Comparison of ENCODE assay signal across 19 cellular contexts in genomic region chr10:50280049-50280448, GRCh38. TPM values are rescaled to one million over a fixed set of nuclear protein-coding genes. Genes with fewer than 3 reads are reported as not detected.
DNase-seq lines count a peak whose midpoint lies in the region; ATAC-seq, FAIRE-seq and TF ChIP-seq lines count a peak whose summit lies in the region.
"Had no signal": no experiment of that assay in that cellular context is flagged by ENCODE, and none has a peak within 500 bp of the region (broad histone marks: within the 10 kb centered on the region; RNA-seq: fewer than 3 reads in every experiment).

No MANE protein-coding gene starts in this region.

- TF ChIP-seq CTCF in liver (IDR thresholded peaks at IDR 0.05; ENCODE audit: low read depth, low read length, missing input control) = no peak
- TF ChIP-seq CTCF in HepG2 (CRISPR knock-in tag; IDR thresholded peaks at IDR 0.05) = no peak

- no TSS peak for BruUV-seq in HepG2 (replicated peaks; lab: Mats Ljungman, UMichigan)

- H3K4me3 ChIP-seq in liver (ENCODE audit: low read depth in 1 of 3, low read length in 3 of 3) (no peak overlapping the region), HepG2 (replicated peaks in 1 of 3; ENCODE audit: insufficient read depth in 1 of 3, low read depth in 2 of 3, low read length in 3 of 3) (no peak overlapping the region)
- H3K4me3 ChIP-seq: A549; BLaER1 treated with 17β-estradiol and CSF1 and Interleukin-3, amounts not matched to agents 10 nM and 100 nM had no signal

- ATAC-seq in HepG2 (no peak), left lobe of liver (peak; percentile 71)
- ATAC-seq: CD8-positive, alpha-beta T cell had no signal

- TF ChIP-seq EP300 in HepG2 (IDR thresholded peaks at IDR 0.05; ENCODE audit: low read depth in 2 of 2, low read length in 2 of 2) (no peak), HepG2 (CRISPR knock-in tag; IDR thresholded peaks at IDR 0.05; ENCODE audit: borderline replicate concordance) (no peak)

- POLR2A ChIA-PET in HepG2 (lab: Yijun Ruan, JAX) = no interaction called here

- no peak for TF ChIP-seq POLR2A in HepG2 (IDR thresholded peaks at IDR 0.05; ENCODE audit: insufficient read depth in 1 of 2, low read depth in 2 of 2, low read length in 2 of 2)

- H3K9me3 ChIP-seq in liver (ENCODE audit: control insufficient read depth in 4 of 4, low read length in 3 of 4) (no peaks in the 10 kb centered on the region), HepG2 (ENCODE audit: low read length) (no peaks in the 10 kb centered on the region)
- H3K9me3 ChIP-seq: A549, Caco-2 had no signal

- no peaks in the 10 kb centered on the region for H3K79me2 ChIP-seq in HepG2 (ENCODE audit: insufficient read depth, low read length)

- H3K27me3 ChIP-seq in liver (ENCODE audit: control insufficient read depth in 4 of 4, insufficient read depth in 4 of 4, low read length in 3 of 4) (no peaks in the 10 kb centered on the region), HepG2 (ENCODE audit: control insufficient read depth in 1 of 2, insufficient read depth in 2 of 2, low read length in 2 of 2) (0 out of 5 replicates have a peak, but pooled peaks cover 0 to 8% of the 10 kb centered on the region in 2 experiments)
- H3K27me3 ChIP-seq: BLaER1 treated with 17β-estradiol and CSF1 and Interleukin-3, amounts not matched to agents 10 nM and 100 nM had no signal

- in situ Hi-C loops in HepG2 (cut with HindIII; ENCODE audit: extremely low pct_ligation_motif_present, low pct_unique_long_range_greater_than_20kb) = no loop called here

- H4K20me1 ChIP-seq in HepG2 (ENCODE audit: insufficient read depth, low read length) = no peaks in the 10 kb centered on the region
- H4K20me1 ChIP-seq: BLaER1 treated with 17β-estradiol and CSF1 and Interleukin-3, amounts not matched to agents 10 nM and 100 nM had no signal

- intact Hi-C loops in HepG2 (cut with micrococcal nuclease; ENCODE audit: unreplicated experiment) = no loop called here

- CTCF ChIA-PET in HepG2 (lab: Yijun Ruan, JAX; ENCODE audit: low intra/inter-chr PET ratio, low total read pairs) = no interaction called here

- peaks cover 0 to 15% (median 11%) of the 10 kb centered on the region in 4 donors for H3K4me1 ChIP-seq in liver (ENCODE audit: control insufficient read depth in 4 of 4, insufficient read depth in 4 of 4, low read length in 3 of 4)
- peaks cover 23% of the 10 kb centered on the region for H3K4me1 ChIP-seq in HepG2 (ENCODE audit: insufficient read depth, low read length)
- H3K4me1 ChIP-seq: BLaER1 treated with 17β-estradiol and CSF1 and Interleukin-3, amounts not matched to agents 10 nM and 100 nM; Caco-2 had no signal

- 22% methylated on average over 1 of the region's 1 CpG for WGBS in liver
- 0% methylated on average over 1 of the region's 1 CpG for WGBS in HepG2 (ENCODE audit: low lambda C conversion rate)

- FAIRE-seq in HepG2 (lab: Jason Lieb, UNC) = no peak
- FAIRE-seq: A549, D721Med, G401.6, GM12891, GM19239 had no signal

- no peak overlapping the region for H3K4me2 ChIP-seq in HepG2 (ENCODE audit: low read depth, low read length)
- H3K4me2 ChIP-seq: BLaER1 treated with 17β-estradiol and CSF1 and Interleukin-3, amounts not matched to agents 10 nM and 100 nM had no signal

- H3K27ac ChIP-seq in liver (ENCODE audit: low read depth in 1 of 2, low read length in 2 of 2) (no peak overlapping the region), HepG2 (ENCODE audit: extremely low read length, insufficient read depth, low read length) (no peak overlapping the region)
- H3K27ac ChIP-seq: 22Rv1; BLaER1 treated with 17β-estradiol and CSF1 and Interleukin-3, amounts not matched to agents 10 nM and 100 nM; C4-2B had no signal

- TF ChIP-seq RAD21 in liver (IDR thresholded peaks at IDR 0.05) (peak in 1 of 2 donors; percentile 3), HepG2 (CRISPR knock-in tag; IDR thresholded peaks at IDR 0.05) (no peak)

- H3K36me3 ChIP-seq in liver (ENCODE audit: control insufficient read depth in 4 of 4, insufficient read depth in 3 of 4, low read depth in 1 of 4, low read length in 3 of 4) (no peaks in the 10 kb centered on the region), HepG2 (replicated peaks in 1 of 2; ENCODE audit: control insufficient read depth in 1 of 2, insufficient read depth in 2 of 2, low read length in 2 of 2) (no peaks in the 10 kb centered on the region)
- H3K36me3 ChIP-seq: BLaER1 treated with 17β-estradiol and CSF1 and Interleukin-3, amounts not matched to agents 10 nM and 100 nM had no signal

- no peak overlapping the region for H2AFZ ChIP-seq in HepG2 (ENCODE audit: low read length)

- DNase-seq in HepG2 (ENCODE audit: low spot score) (no peak), left lobe of liver (ENCODE audit: low spot score) (no peak), HPDE6-E6E7 (ENCODE audit: extremely low spot score) (no peak), SW480 (ENCODE audit: low spot score) (no peak)
- DNase-seq: AML-193; CD4-positive, alpha-beta T cell; CD8-positive, alpha-beta T cell; DMS79 treated with DMSO at 0.1 percent for 48 hours; GF-D8 had no signal

- no peak overlapping the region for H3K9ac ChIP-seq in liver (ENCODE audit: low read depth in 1 of 2, low read length in 2 of 2)
- no peak overlapping the region for H3K9ac ChIP-seq in HepG2 (ENCODE audit: insufficient read depth, low read depth, low read length)
- H3K9ac ChIP-seq: BLaER1 treated with 17β-estradiol and CSF1 and Interleukin-3, amounts not matched to agents 10 nM and 100 nM had no signal

TF ChIP-seq in liver, 16 proteins besides CTCF, POLR2A, EP300 and RAD21 (continues in another document):
- TF ChIP-seq TAF1 (conservative IDR thresholded peaks at IDR 0.05) (no peak), NR2F2 (IDR thresholded peaks at IDR 0.05) (no peak), EGR1 (IDR thresholded peaks at IDR 0.05; ENCODE audit: low read depth in 2 of 2) (peak in 1 of 2 donors; percentile 19), FOXA1 (IDR thresholded peaks at IDR 0.05) (peak; percentile 32), FOXA2 (IDR thresholded peaks at IDR 0.05) (peak; percentile 58), HNF4A (conservative IDR thresholded peaks at IDR 0.05) (peak; percentile 37 to 50), RXRA (IDR thresholded peaks at IDR 0.05) (peak in 1 of 2 donors; percentile 43), GABPA (IDR thresholded peaks at IDR 0.05 in 1 of 2, conservative IDR thresholded peaks at IDR 0.05 in 1 of 2) (no peak)

TF ChIP-seq in HepG2, 621 proteins besides CTCF, POLR2A, EP300 and RAD21 (continues in another document):
- no peak for TF ChIP-seq MXI1 (IDR thresholded peaks at IDR 0.05; ENCODE audit: borderline replicate concordance, low read depth, low read length)
- TF ChIP-seq PCBP1 (IDR thresholded peaks at IDR 0.05; ENCODE audit: borderline replicate concordance, low read depth, low read length) = no peak
- TF ChIP-seq ZSCAN20 (CRISPR knock-in tag; IDR thresholded peaks at IDR 0.05; ENCODE audit: borderline replicate concordance) = no peak
- TF ChIP-seq NONO (IDR thresholded peaks at IDR 0.05) = no peak
- no peak for TF ChIP-seq NONO (CRISPR knock-in tag; conservative IDR thresholded peaks at IDR 0.05)
- TF ChIP-seq ZNF280D (CRISPR knock-in tag; IDR thresholded peaks at IDR 0.05) = no peak
- no peak for TF ChIP-seq SMAD1 (CRISPR knock-in tag; IDR thresholded peaks at IDR 0.05; ENCODE audit: borderline replicate concordance, low read depth)
- no peak for TF ChIP-seq SIN3B (IDR thresholded peaks at IDR 0.05; ENCODE audit: low read length)

RNA-seq across cellular contexts. Expression of gene ASAH2, which starts 28.7 kb away (rescaled TPM):
- total RNA-seq in liver (1 to 10 TPM in 1 of 2 donors, under 1 TPM in 1; 0.75 to 1.0 TPM), HepG2 (2016; rRNA removed; fragmentation: Illumina TruSeq; extraction: Trizol) (8.9 and 16.0 TPM in 2 replicates), left lobe of liver (2.5 TPM)
- polyA plus RNA-seq in liver (1 to 10 TPM; 1.0 to 3.0 TPM), HepG2 (2011; rRNA removed) (14.8 and 17.9 TPM in 2 replicates)
- total RNA-seq in HepG2 (2016; cell fraction: cytosol; rRNA removed; fragmentation: Illumina TruSeq; extraction: Trizol; ENCODE audit: low read depth) = 1.1 and 1.7 TPM in 2 replicates
- total RNA-seq in HepG2 (2016; cell fraction: insoluble cytoplasmic fraction; rRNA removed; fragmentation: Illumina TruSeq; extraction: Trizol) = 8.2 and 13.2 TPM in 2 replicates
- 2.7 and 6.0 TPM in 2 replicates for total RNA-seq in HepG2 (2016; cell fraction: membrane; rRNA removed; fragmentation: Illumina TruSeq; extraction: Trizol)
- 12.5 and 13.1 TPM in 2 replicates for total RNA-seq in HepG2 (2016; cell fraction: nucleus; rRNA removed; fragmentation: Illumina TruSeq; extraction: Trizol)
- 10.0 and 11.0 TPM in 2 replicates for polyA plus RNA-seq in HepG2 (2011; cell fraction: cytosol; rRNA removed)
- polyA plus RNA-seq in HepG2 (2011; cell fraction: nucleus; rRNA removed) = 8.1 and 9.8 TPM in 2 replicates
- polyA plus RNA-seq in HepG2 (2012) = 4.6 TPM in 2 replicates
- polyA plus RNA-seq in HepG2 (2016; cell fraction: cytosol; fragmentation: Illumina TruSeq; extraction: Trizol; ENCODE audit: low read depth) = 0.70 and 1.3 TPM in 2 replicates
- polyA plus RNA-seq in HepG2 (2016; cell fraction: insoluble cytoplasmic fraction; fragmentation: Illumina TruSeq; extraction: Trizol; ENCODE audit: low read depth) = 3.4 and 6.6 TPM in 2 replicates
- polyA plus RNA-seq in HepG2 (2016; cell fraction: membrane; fragmentation: Illumina TruSeq; extraction: Trizol; ENCODE audit: low read depth) = 0.94 and 1.8 TPM in 2 replicates
- 12.1 and 13.5 TPM in 2 replicates for polyA plus RNA-seq in HepG2 (2016; cell fraction: nucleus; fragmentation: Illumina TruSeq; extraction: Trizol; ENCODE audit: insufficient read depth, low read depth)
- polyA minus RNA-seq in HepG2 (2011; rRNA and poly(A)+ RNA removed; ENCODE audit: low replicate concordance) = 2.8 and 27.5 TPM in 2 replicates
- polyA minus RNA-seq in HepG2 (2011; cell fraction: cytosol; rRNA and poly(A)+ RNA removed) = 15.3 and 18.1 TPM in 2 replicates
- polyA minus RNA-seq in HepG2 (2011; cell fraction: nucleus; rRNA and poly(A)+ RNA removed) = 15.1 and 15.3 TPM in 2 replicates
